In the genomic region with DNA sequence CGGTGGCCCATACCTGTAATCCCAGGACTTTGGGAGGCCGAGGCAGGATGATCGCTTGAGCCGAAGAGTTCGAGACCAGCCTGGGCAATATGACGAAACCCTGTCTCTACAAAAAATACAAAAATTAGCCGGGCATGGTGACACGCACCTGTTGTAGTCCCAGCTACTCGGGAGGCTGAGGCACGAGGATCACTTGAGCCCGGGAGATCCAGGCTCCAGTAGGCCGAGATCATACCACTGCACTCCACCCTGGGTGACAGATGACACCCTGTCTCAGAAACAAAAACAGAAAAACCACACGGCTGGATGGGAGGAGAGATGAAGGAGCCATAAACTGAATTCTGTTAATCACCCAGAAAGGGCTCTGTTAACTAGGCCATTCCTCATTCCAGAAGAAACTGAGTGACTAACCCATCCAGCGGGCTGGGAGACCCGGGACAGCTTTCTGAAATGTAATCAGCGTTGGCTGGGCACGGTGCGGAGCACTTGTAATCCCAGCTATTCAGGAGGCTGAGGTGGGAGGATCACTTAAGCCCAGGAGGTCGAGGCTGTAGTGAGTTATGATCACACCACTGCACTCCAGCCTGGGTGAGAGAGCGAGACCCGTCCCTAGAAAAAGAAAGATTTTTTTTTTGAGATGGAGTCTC, we compare ENCODE assay signal across 8 cellular contexts. TPM values are rescaled to one million over a fixed set of nuclear protein-coding genes. Genes with fewer than 3 reads are reported as not detected.
DNase-seq lines count a peak whose midpoint lies in the region; ATAC-seq and TF ChIP-seq lines count a peak whose summit lies in the region.

No MANE protein-coding gene starts in this region.

- WGBS in body of pancreas, 2 donors = 35 to 40% methylated on average over 11 to 21 of the region's 21 CpGs
- 76 to 78% methylated on average over 18 to 21 of the region's 21 CpGs for WGBS in mesodermal cell (ENCODE audit: insufficient coverage in 2 of 2), 2 experiments
- WGBS in urinary bladder = 48% methylated on average over 21 of the region's 21 CpGs

- H3K36me3 ChIP-seq in body of pancreas (replicated peaks in 1 of 2; ENCODE audit: insufficient read depth in 1 of 2, low read depth in 2 of 2) (peaks cover 0 to under 1% of the 10 kb centered on the region in 2 donors), mesodermal cell (ENCODE audit: control insufficient read depth, insufficient read depth, low read length) (peaks cover 19% of the 10 kb centered on the region), urinary bladder (ENCODE audit: insufficient read depth) (peaks cover 2% of the 10 kb centered on the region)

- no peaks in the 10 kb centered on the region for H3K27me3 ChIP-seq in body of pancreas

- no peaks in the 10 kb centered on the region for H3K27me3 Mint-ChIP-seq in activated naive CD4-positive, alpha-beta T cell treated with anti-CD3 and anti-CD28 coated beads, Interleukin-2, amount 50 U/mL, for 24 hours

- no peak for DNase-seq in activated naive CD4-positive, alpha-beta T cell treated with anti-CD3 and anti-CD28 coated beads, Interleukin-2, amount 50 U/mL, for 16 hours
- DNase-seq in body of pancreas = no peak
- DNase-seq in NCI-H187 (lab: John Stamatoyannopoulos, UW) = no peak
- DNase-seq in inferior parietal cortex (ENCODE audit: extremely low spot score) = no peak

- H3K27ac Mint-ChIP-seq in activated naive CD4-positive, alpha-beta T cell treated with anti-CD3 and anti-CD28 coated beads, Interleukin-2, amount 50 U/mL, for 24 hours = no peak overlapping the region

- TF ChIP-seq POLR2A in body of pancreas (IDR thresholded peaks at IDR 0.05) = no peak

- H3K9me3 Mint-ChIP-seq in activated naive CD4-positive, alpha-beta T cell treated with anti-CD3 and anti-CD28 coated beads, Interleukin-2, amount 50 U/mL, for 24 hours = no peaks in the 10 kb centered on the region

- H3K4me3 ChIP-seq in body of pancreas (peak overlapping the region in 1 of 2 donors; percentile 91), mesodermal cell (ENCODE audit: extremely low read depth, insufficient read depth, low read length, poor library complexity, severe bottlenecking) (peak overlapping the region; percentile 79), urinary bladder (ENCODE audit: low read depth, low read length) (peak overlapping the region; percentile 95)

- peaks cover 3% of the 10 kb centered on the region for H3K36me3 Mint-ChIP-seq in activated naive CD4-positive, alpha-beta T cell treated with anti-CD3 and anti-CD28 coated beads, Interleukin-2, amount 50 U/mL, for 24 hours

- H3K27ac ChIP-seq in body of pancreas = peak overlapping the region; percentile 34 to 73 (median 68)
- H3K27ac ChIP-seq in mesodermal cell (ENCODE audit: low read depth, low read length, severe bottlenecking) = no peak overlapping the region
- no peak overlapping the region for H3K27ac ChIP-seq in urinary bladder (ENCODE audit: low read depth)

- H3K4me1 Mint-ChIP-seq in activated naive CD4-positive, alpha-beta T cell treated with anti-CD3 and anti-CD28 coated beads, Interleukin-2, amount 50 U/mL, for 24 hours = peaks cover 11% of the 10 kb centered on the region

- H3K9me3 ChIP-seq in body of pancreas (no peaks in the 10 kb centered on the region), mesodermal cell (ENCODE audit: control insufficient read depth, low read length) (no peaks in the 10 kb centered on the region)

- peak; percentile 7 for ATAC-seq in body of pancreas
- ATAC-seq in GM21447 (IDR thresholded peaks at IDR 0.05; ENCODE audit: unreplicated experiment) = no peak

- TF ChIP-seq CTCF in body of pancreas (IDR thresholded peaks at IDR 0.05) = no peak

- H3K4me1 ChIP-seq in body of pancreas = peaks cover 18% of the 10 kb centered on the region
- no peaks in the 10 kb centered on the region for H3K4me1 ChIP-seq in mesodermal cell (ENCODE audit: control insufficient read depth, insufficient read depth, low read length, poor library complexity, severe bottlenecking)
- no peaks in the 10 kb centered on the region for H3K4me1 ChIP-seq in urinary bladder (ENCODE audit: insufficient read depth)

- intact Hi-C loops in body of pancreas (cut with DNase I) = no loop called here

- peak overlapping the region; percentile 76 for H3K4me3 Mint-ChIP-seq in activated naive CD4-positive, alpha-beta T cell treated with anti-CD3 and anti-CD28 coated beads, Interleukin-2, amount 50 U/mL, for 24 hours

RNA-seq across cellular contexts. Expression of a gene that starts 0.6 kb away (rescaled TPM):
- total RNA-seq in body of pancreas (10 to 100 TPM; 43.1 to 46.5 TPM), urinary bladder (40.8 TPM)
- polyA plus RNA-seq in mesodermal cell (2013, experiment 1 of 2) = 72.1 TPM
- 61.6 TPM for polyA plus RNA-seq in mesodermal cell (2013, experiment 2 of 2)
- 67.9 TPM for polyA plus RNA-seq in urinary bladder

RNA-seq across cellular contexts. Expression of a gene that starts 1.0 kb away (rescaled TPM):
- not detected for total RNA-seq in body of pancreas
- polyA plus RNA-seq in mesodermal cell (2013, experiment 1 of 2) = 0.41 TPM
- polyA plus RNA-seq in mesodermal cell (2013, experiment 2 of 2) = not detected
- 0.48 TPM for total RNA-seq in urinary bladder
- polyA plus RNA-seq in urinary bladder = 0.71 TPM

RNA-seq across cellular contexts. Expression of a gene that starts 23.9 kb away (rescaled TPM):
- total RNA-seq in body of pancreas (10 to 100 TPM; 22.3 to 33.6 TPM), urinary bladder (166 TPM)
- polyA plus RNA-seq in mesodermal cell (2013, experiment 1 of 2) = 380 TPM
- 318 TPM for polyA plus RNA-seq in mesodermal cell (2013, experiment 2 of 2)
- polyA plus RNA-seq in urinary bladder = 84.5 TPM

RNA-seq across cellular contexts. Expression of a gene that starts 24.9 kb away (rescaled TPM):
- total RNA-seq in body of pancreas (10 to 100 TPM; 18.4 to 22.7 TPM), urinary bladder (32.1 TPM)
- polyA plus RNA-seq in mesodermal cell (2013, experiment 1 of 2) = 51.8 TPM
- polyA plus RNA-seq in mesodermal cell (2013, experiment 2 of 2) = 41.0 TPM
- 11.5 TPM for polyA plus RNA-seq in urinary bladder

RNA-seq across cellular contexts. Expression of a gene that starts 28.6 kb away (rescaled TPM):
- total RNA-seq in body of pancreas = 10 to 100 TPM; 15.2 to 16.3 TPM
- 4.6 TPM for polyA plus RNA-seq in mesodermal cell (2013, experiment 1 of 2)
- 4.8 TPM for polyA plus RNA-seq in mesodermal cell (2013, experiment 2 of 2)
- 35.0 TPM for total RNA-seq in urinary bladder
- 3.8 TPM for polyA plus RNA-seq in urinary bladder

Comparison
In these comparisons a context has a peak if more than half of its experiments do, and no peak if none do; other contexts are left out.
1. H3K27ac ChIP-seq: peak in body of pancreas (4 of 4); none in mesodermal cell (single experiment) and urinary bladder (single experiment).